Comparison of ENCODE assay signal across 9 cellular contexts in the genomic region with DNA sequence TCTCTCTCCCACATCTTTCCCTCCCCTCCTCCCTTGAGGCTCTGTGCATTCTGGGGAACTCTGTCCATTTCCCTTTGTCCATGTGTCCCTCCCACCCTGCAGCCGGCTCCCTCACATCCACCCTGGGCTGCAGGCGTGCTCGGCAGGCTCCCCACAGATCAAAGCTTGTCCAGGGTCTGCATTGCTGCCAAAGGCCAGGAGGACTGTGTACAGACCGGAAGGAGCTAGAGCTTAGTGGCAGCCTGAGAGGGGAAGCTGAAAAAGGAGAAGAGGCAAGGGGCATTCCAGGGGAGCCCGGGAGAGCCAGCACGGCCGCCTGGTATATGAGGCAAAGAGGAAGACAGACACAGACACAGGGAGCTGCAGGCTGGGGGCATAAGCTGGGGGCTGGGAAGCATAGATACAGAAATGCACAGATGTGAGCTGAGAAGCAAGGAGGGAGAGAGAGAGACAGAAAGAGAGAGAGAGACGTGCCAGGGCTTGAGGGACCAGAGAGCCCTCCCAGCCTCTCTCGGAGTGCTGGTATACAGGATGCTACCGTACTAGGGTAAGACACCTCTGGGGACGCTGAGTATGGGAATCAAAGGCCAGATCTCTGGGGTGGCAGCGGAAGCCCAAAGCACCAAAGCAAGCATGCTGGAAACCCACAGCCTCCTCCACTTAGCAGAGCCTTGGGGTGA. TPM values are rescaled to one million over a fixed set of nuclear protein-coding genes. Genes with fewer than 3 reads are reported as not detected.
DNase-seq lines count a peak whose midpoint lies in the region; ATAC-seq lines count a peak whose summit lies in the region.
"Had no signal": no experiment of that assay in that cellular context is flagged by ENCODE, and none has a peak within 500 bp of the region (broad histone marks: within the 10 kb centered on the region; RNA-seq: fewer than 3 reads in every experiment).

No MANE protein-coding gene starts in this region.

- DNase-seq in activated CD8-positive, alpha-beta memory T cell treated with anti-CD3 and anti-CD28 coated beads, Interleukin-2, amount 10 ng/mL, durations not matched to agents 7 days and 5 days = no peak
- DNase-seq in activated CD8-positive, alpha-beta memory T cell treated with anti-CD3 and anti-CD28 coated beads for 24 hours = no peak
- no peak for DNase-seq in activated T-cell treated with anti-CD3 and anti-CD28 coated beads, Interleukin-2, amount 50 U/mL, for 4 hours
- DNase-seq in hippocampal formation (lab: John Stamatoyannopoulos, UW) (peak; percentile 14 to 36), iPS-NIHi7 (ENCODE audit: extremely low spot score) (no peak), kidney glomerular epithelial cell (lab: John Stamatoyannopoulos, UW) (no peak), cerebellum (ENCODE audit: low spot score) (no peak)

- H3K4me3 Mint-ChIP-seq in activated CD8-positive, alpha-beta memory T cell treated with anti-CD3 and anti-CD28 coated beads, Interleukin-2, amount 10 ng/mL, durations not matched to agents 7 days and 5 days = no peak overlapping the region
- peak overlapping the region; percentile 94 for H3K4me3 Mint-ChIP-seq in activated T-cell treated with anti-CD3 and anti-CD28 coated beads, Interleukin-2, amount 50 U/mL, for 4 hours

- H3K27ac Mint-ChIP-seq in activated CD8-positive, alpha-beta memory T cell treated with anti-CD3 and anti-CD28 coated beads, Interleukin-2, amount 10 ng/mL, durations not matched to agents 7 days and 5 days = no peak overlapping the region

- H3K4me3 ChIP-seq in subcutaneous abdominal adipose tissue (ENCODE audit: low read depth in 1 of 5, low read length in 5 of 5) = peak overlapping the region; percentile 3 to 39 (median 7)

- CTCF ChIA-PET in activated CD8-positive, alpha-beta memory T cell treated with anti-CD3 and anti-CD28 coated beads, Interleukin-2, amount 10 ng/mL, durations not matched to agents 7 days and 5 days (lab: Charles Lee) = interaction anchor here (0.6 to 2.5 kb wide), 8 partner anchors 13 to 39 kb away, joined by 3 to 11 read pairs (median 6); partner anchors contain the start of genes MLF2 and PTMS

- H3K27me3 Mint-ChIP-seq in activated CD8-positive, alpha-beta memory T cell treated with anti-CD3 and anti-CD28 coated beads, Interleukin-2, amount 10 ng/mL, durations not matched to agents 7 days and 5 days = peaks cover 29% of the 10 kb centered on the region
- peaks cover 3% of the 10 kb centered on the region for H3K27me3 Mint-ChIP-seq in activated T-cell treated with anti-CD3 and anti-CD28 coated beads, Interleukin-2, amount 50 U/mL, for 4 hours (ENCODE audit: low read depth)

- H3K36me3 Mint-ChIP-seq in activated CD8-positive, alpha-beta memory T cell treated with anti-CD3 and anti-CD28 coated beads, Interleukin-2, amount 10 ng/mL, durations not matched to agents 7 days and 5 days = no peaks in the 10 kb centered on the region
- H3K36me3 Mint-ChIP-seq in activated T-cell treated with anti-CD3 and anti-CD28 coated beads, Interleukin-2, amount 50 U/mL, for 4 hours (ENCODE audit: insufficient read depth) = peaks cover 15% of the 10 kb centered on the region

- H3K27ac ChIP-seq in subcutaneous abdominal adipose tissue (ENCODE audit: low read depth, low read length) = no peak overlapping the region
- H3K27ac ChIP-seq: C4-2B had no signal

- peaks cover 23% of the 10 kb centered on the region for H3K4me1 Mint-ChIP-seq in activated CD8-positive, alpha-beta memory T cell treated with anti-CD3 and anti-CD28 coated beads, Interleukin-2, amount 10 ng/mL, durations not matched to agents 7 days and 5 days
- H3K4me1 Mint-ChIP-seq in activated T-cell treated with anti-CD3 and anti-CD28 coated beads, Interleukin-2, amount 50 U/mL, for 4 hours (ENCODE audit: low read depth) = peaks cover 59% of the 10 kb centered on the region

- H3K9me3 ChIP-seq in subcutaneous abdominal adipose tissue (ENCODE audit: control insufficient read depth in 5 of 5, low read length in 5 of 5) = no peaks in the 10 kb centered on the region

- no peaks in the 10 kb centered on the region for H3K9me3 Mint-ChIP-seq in activated CD8-positive, alpha-beta memory T cell treated with anti-CD3 and anti-CD28 coated beads, Interleukin-2, amount 10 ng/mL, durations not matched to agents 7 days and 5 days (ENCODE audit: low read depth)
- no peaks in the 10 kb centered on the region for H3K9me3 Mint-ChIP-seq in activated T-cell treated with anti-CD3 and anti-CD28 coated beads, Interleukin-2, amount 50 U/mL, for 4 hours

- peaks cover 0 to 27% (median 15%) of the 10 kb centered on the region in 5 donors for H3K4me1 ChIP-seq in subcutaneous abdominal adipose tissue (ENCODE audit: control insufficient read depth in 5 of 5, insufficient read depth in 5 of 5, low read length in 5 of 5)

- peak; percentile 43 for ATAC-seq in activated CD8-positive, alpha-beta memory T cell treated with anti-CD3 and anti-CD28 coated beads, Interleukin-2, amount 10 ng/mL, durations not matched to agents 7 days and 5 days
- peak; percentile 25 to 41 for ATAC-seq in activated T-cell treated with anti-CD3 and anti-CD28 coated beads, Interleukin-2, amount 50 U/mL, for 4 hours

- peaks cover 0 to 8% (median 0%) of the 10 kb centered on the region in 5 donors for H3K36me3 ChIP-seq in subcutaneous abdominal adipose tissue (ENCODE audit: control insufficient read depth in 5 of 5, insufficient read depth in 5 of 5, low read length in 5 of 5)

- peaks cover 0 to 14% (median 8%) of the 10 kb centered on the region in 5 donors for H3K27me3 ChIP-seq in subcutaneous abdominal adipose tissue (ENCODE audit: control insufficient read depth in 5 of 5, insufficient read depth in 4 of 5, low read length in 5 of 5)

- peak overlapping the region in 1 of 5 donors; percentile 54 for H3K9ac ChIP-seq in subcutaneous abdominal adipose tissue (ENCODE audit: low read length in 5 of 5)

RNA-seq across cellular contexts. Expression of gene CD4, which starts 3.3 kb away (rescaled TPM):
- 1 to 10 TPM in 1 of 2 experiments, under 1 TPM in 1; 0.82 to 1.8 TPM for total RNA-seq in activated CD8-positive, alpha-beta memory T cell treated with anti-CD3 and anti-CD28 coated beads, Interleukin-2, amount 10 ng/mL, durations not matched to agents 7 days and 5 days
- 10 to 100 TPM; 42.0 to 76.9 (median 51.4) TPM for total RNA-seq in activated T-cell treated with anti-CD3 and anti-CD28 coated beads, Interleukin-2, amount 50 U/mL, for 4 hours
- total RNA-seq in cerebellum = 3.3 TPM

RNA-seq across cellular contexts. Expression of gene LAG3, which starts 20.3 kb away (rescaled TPM):
- total RNA-seq in activated CD8-positive, alpha-beta memory T cell treated with anti-CD3 and anti-CD28 coated beads, Interleukin-2, amount 10 ng/mL, durations not matched to agents 7 days and 5 days = 100 to 1,000 TPM; 320 to 420 TPM
- 100 to 1,000 TPM in 1 of 3 donors, 10 to 100 TPM in 2; 71.1 to 125 (median 86.4) TPM for total RNA-seq in activated T-cell treated with anti-CD3 and anti-CD28 coated beads, Interleukin-2, amount 50 U/mL, for 4 hours
- total RNA-seq in cerebellum = 0.36 TPM

RNA-seq across cellular contexts. Expression of gene PTMS, which starts 26.5 kb away (rescaled TPM):
- 100 to 1,000 TPM; 131 to 142 TPM for total RNA-seq in activated CD8-positive, alpha-beta memory T cell treated with anti-CD3 and anti-CD28 coated beads, Interleukin-2, amount 10 ng/mL, durations not matched to agents 7 days and 5 days
- total RNA-seq in activated T-cell treated with anti-CD3 and anti-CD28 coated beads, Interleukin-2, amount 50 U/mL, for 4 hours = 10 to 100 TPM; 26.3 to 32.6 (median 29.4) TPM
- 59.2 TPM for total RNA-seq in cerebellum

RNA-seq across cellular contexts. Expression of gene GPR162, which starts 29.0 kb away (rescaled TPM):
- total RNA-seq in activated CD8-positive, alpha-beta memory T cell treated with anti-CD3 and anti-CD28 coated beads, Interleukin-2, amount 10 ng/mL, durations not matched to agents 7 days and 5 days = under 1 TPM in 1 of 2 experiments, not detected in 1; 0.82 TPM
- under 1 TPM in 2 of 3 donors, not detected in 1; 0.08 to 0.38 TPM for total RNA-seq in activated T-cell treated with anti-CD3 and anti-CD28 coated beads, Interleukin-2, amount 50 U/mL, for 4 hours
- 28.5 TPM for total RNA-seq in cerebellum

RNA-seq across cellular contexts. Expression of gene P3H3, which starts 35.5 kb away (rescaled TPM):
- under 1 TPM; 0.23 to 0.99 TPM for total RNA-seq in activated CD8-positive, alpha-beta memory T cell treated with anti-CD3 and anti-CD28 coated beads, Interleukin-2, amount 10 ng/mL, durations not matched to agents 7 days and 5 days
- total RNA-seq in activated T-cell treated with anti-CD3 and anti-CD28 coated beads, Interleukin-2, amount 50 U/mL, for 4 hours = under 1 TPM; 0.63 to 0.98 (median 0.83) TPM
- total RNA-seq in cerebellum = 25.0 TPM

Comparison
In these comparisons a context has a peak if more than half of its experiments do, and no peak if none do; other contexts are left out.
1. DNase-seq: peak in hippocampal formation (2 of 2); none in activated CD8-positive, alpha-beta memory T cell treated with anti-CD3 and anti-CD28 coated beads, Interleukin-2, amount 10 ng/mL, durations not matched to agents 7 days and 5 days (single experiment), activated CD8-positive, alpha-beta memory T cell treated with anti-CD3 and anti-CD28 coated beads for 24 hours (single experiment), activated T-cell treated with anti-CD3 and anti-CD28 coated beads, Interleukin-2, amount 50 U/mL, for 4 hours (single experiment), iPS-NIHi7 (single experiment), kidney glomerular epithelial cell (single experiment) and cerebellum (single experiment).
2. RNA of gene CD4, which starts 3.3 kb away (total RNA-seq): 42.0 to 76.9 TPM in activated T-cell treated with anti-CD3 and anti-CD28 coated beads, Interleukin-2, amount 50 U/mL, for 4 hours; 3.3 TPM in cerebellum (single experiment) and 0.82 to 1.8 TPM in activated CD8-positive, alpha-beta memory T cell treated with anti-CD3 and anti-CD28 coated beads, Interleukin-2, amount 10 ng/mL, durations not matched to agents 7 days and 5 days; every median in the first group is over 10 times any median in the second.
3. RNA of gene LAG3, which starts 20.3 kb away (total RNA-seq): 320 to 420 TPM in activated CD8-positive, alpha-beta memory T cell treated with anti-CD3 and anti-CD28 coated beads, Interleukin-2, amount 10 ng/mL, durations not matched to agents 7 days and 5 days and 71.1 to 125 TPM in activated T-cell treated with anti-CD3 and anti-CD28 coated beads, Interleukin-2, amount 50 U/mL, for 4 hours; 0.36 TPM in cerebellum (single experiment); every median in the first group is over 10 times any median in the second.